In the genomic region with DNA sequence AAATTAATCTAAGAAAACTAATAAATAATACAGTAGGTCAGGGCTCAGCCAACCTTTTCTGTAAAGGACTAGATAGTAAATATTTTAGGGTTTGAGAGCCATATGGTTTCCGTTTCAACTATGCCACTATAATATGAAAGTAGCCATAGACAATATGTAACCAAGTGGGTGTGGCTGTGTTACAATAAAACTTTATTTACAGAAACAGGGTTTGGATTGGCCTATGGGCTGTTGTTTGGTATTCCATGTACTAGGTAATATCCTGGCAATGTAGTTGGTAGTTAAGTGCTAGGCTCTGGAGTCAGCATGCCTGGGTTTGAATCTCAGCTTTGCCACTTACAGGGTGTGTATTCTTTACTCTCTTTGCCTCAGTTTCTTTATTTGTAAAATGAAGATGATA, we compare ENCODE assay signal across 36 cellular contexts.
"Had no signal": no experiment of that assay in that cellular context is flagged by ENCODE, and none has a peak within 500 bp of the region (broad histone marks: within the 10 kb centered on the region; RNA-seq: fewer than 3 reads in every experiment).

No MANE protein-coding gene starts in this region.

- H3K9me3 ChIP-seq: MG63 had no signal

- H3K4me3 ChIP-seq: MG63 had no signal

- H3K36me3 ChIP-seq: MG63 had no signal

- DNase-seq: Karpas-422, Kasumi-1, MG63, MM.1S, MV-4-11, NCI-H1048, NCI-H1092, NCI-H1092 treated with DMSO at 0.1 percent for 48 hours, NCI-H1105, NCI-H1105 treated with DMSO at 0.1 percent for 48 hours, NCI-H1417, NCI-H1417 treated with DMSO at 0.1 percent for 48 hours, NCI-H1436, NCI-H1436 treated with DMSO at 0.1 percent for 48 hours, NCI-H146, NCI-H1694, NCI-H1694 treated with DMSO at 0.1 percent for 48 hours, NCI-H187, NCI-H187 treated with DMSO at 0.1 percent for 48 hours, NCI-H1930, NCI-H2029, NCI-H2029 treated with DMSO at 0.1 percent for 48 hours, NCI-H2081, NCI-H2081 treated with DMSO at 0.1 percent for 48 hours, NCI-H2107, NCI-H2171, NCI-H2171 treated with DMSO at 0.1 percent for 48 hours, NCI-H2227 treated with DMSO at 0.1 percent for 48 hours, NCI-H226, NCI-H345, NCI-H446, NCI-H446 treated with DMSO at 0.1 percent for 48 hours, NCI-H510A, NCI-H510A treated with DMSO at 0.1 percent for 48 hours, NCI-H524, NCI-H524 treated with DMSO at 0.1 percent for 48 hours had no signal
